8 cellular contexts compared by ENCODE assay signal in the genomic region with DNA sequence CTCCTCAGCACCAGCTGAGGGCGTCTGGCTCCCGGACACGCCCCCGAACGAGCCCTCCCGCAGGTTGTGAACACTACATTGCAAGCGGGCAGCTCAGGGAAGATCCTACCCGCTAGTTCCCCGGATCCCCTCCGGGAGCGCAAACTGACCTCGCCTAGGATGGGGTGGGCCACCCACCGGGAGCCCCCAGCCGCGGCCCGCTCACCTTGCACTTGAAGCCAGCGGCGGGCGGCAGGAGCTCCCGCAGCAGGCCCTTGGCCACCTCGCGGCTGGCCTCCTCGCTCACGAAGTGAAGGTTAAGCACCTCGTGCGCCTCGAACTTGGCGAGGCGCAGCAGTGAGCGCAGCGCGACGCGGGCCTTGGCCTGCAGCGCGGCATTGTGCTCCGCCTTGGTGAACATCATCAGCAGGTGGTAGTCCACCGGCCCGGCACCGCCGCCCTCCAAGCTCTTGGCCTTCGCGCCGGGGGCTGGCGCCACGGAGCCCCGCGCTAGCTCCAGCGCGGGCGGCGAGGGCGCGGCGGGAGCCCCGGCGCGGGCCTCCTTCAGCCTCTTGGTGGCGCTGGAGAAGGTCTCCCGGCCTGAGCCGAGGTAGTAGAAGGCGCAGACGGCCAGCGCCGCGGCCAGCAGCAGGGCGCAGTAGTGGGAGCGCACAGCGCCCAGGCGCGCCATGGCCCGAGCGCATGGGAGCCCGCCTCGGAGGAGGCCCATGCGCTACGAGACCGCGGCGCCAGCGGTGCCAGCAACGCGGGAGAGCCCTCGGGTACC. TPM values are rescaled to one million over a fixed set of nuclear protein-coding genes. Genes with fewer than 3 reads are reported as not detected.
DNase-seq lines count a peak whose midpoint lies in the region; ATAC-seq and TF ChIP-seq lines count a peak whose summit lies in the region.

No MANE protein-coding gene starts in this region.

- DNase-seq in GM03348 (ENCODE audit: low spot score) (peak; percentile 57), HuH-7.5 (ENCODE audit: low spot score) (peak; percentile 58), right atrium auricular region (ENCODE audit: low spot score) (no peak), renal cortical epithelial cell (ENCODE audit: low read depth) (peak; percentile 27), CD1c-positive myeloid dendritic cell (ENCODE audit: extremely low spot score) (no peak)
- peak; percentile 29 for DNase-seq in activated naive CD8-positive, alpha-beta T cell treated with anti-CD3 and anti-CD28 coated beads, Interleukin-2, amount 50 U/mL, for 16 hours (ENCODE audit: low read depth, low spot score)

- no peaks in the 10 kb centered on the region for H3K27me3 ChIP-seq in right atrium auricular region

- peak; percentile 65 to 85 for TF ChIP-seq CTCF in right atrium auricular region (IDR thresholded peaks at IDR 0.05)

- H3K4me1 ChIP-seq in right atrium auricular region: peaks cover 0 to 25% of the 10 kb centered on the region in 2 donors

- H3K36me3 ChIP-seq in right atrium auricular region: no peaks in the 10 kb centered on the region

- H3K27ac ChIP-seq in right atrium auricular region: peak overlapping the region; percentile 80 to 93

- H3K9me3 ChIP-seq in right atrium auricular region: no peaks in the 10 kb centered on the region

- H3K4me3 ChIP-seq in right atrium auricular region: peak overlapping the region; percentile 73 to 77

- peak; percentile 59 for ATAC-seq in GM21717 (IDR thresholded peaks at IDR 0.05; ENCODE audit: unreplicated experiment)

TF ChIP-seq in PFSK-1, 5 proteins besides CTCF, POLR2A, EP300 and RAD21:
- TF ChIP-seq SIN3A (IDR thresholded peaks at IDR 0.05; ENCODE audit: borderline replicate concordance, insufficient read depth, low read length) (peak; percentile 83; the same call in 1 of the 2 replicates), REST (IDR thresholded peaks at IDR 0.05; ENCODE audit: insufficient read depth in 1 of 2, low read depth in 2 of 2, low read length in 2 of 2) (no peak)

RNA-seq across cellular contexts. Expression of gene XXYLT1, which starts 0.4 kb away (rescaled TPM):
- 15.7 TPM for polyA plus RNA-seq in PFSK-1 (2012; ENCODE audit: insufficient read length, low read depth)
- total RNA-seq in right atrium auricular region: 1 to 10 TPM; 4.6 to 6.7 TPM
- 13.9 and 18.4 TPM in 2 replicates for total RNA-seq in renal cortical epithelial cell

Comparison
In these comparisons a context has a peak if more than half of its experiments do, and no peak if none do; other contexts are left out.
1. DNase-seq: peak in GM03348 (single experiment), HuH-7.5 (single experiment), activated naive CD8-positive, alpha-beta T cell treated with anti-CD3 and anti-CD28 coated beads, Interleukin-2, amount 50 U/mL, for 16 hours (single experiment) and renal cortical epithelial cell (single experiment); none in right atrium auricular region (single experiment) and CD1c-positive myeloid dendritic cell (single experiment).